12 cellular contexts compared by ENCODE assay signal in the genomic region with DNA sequence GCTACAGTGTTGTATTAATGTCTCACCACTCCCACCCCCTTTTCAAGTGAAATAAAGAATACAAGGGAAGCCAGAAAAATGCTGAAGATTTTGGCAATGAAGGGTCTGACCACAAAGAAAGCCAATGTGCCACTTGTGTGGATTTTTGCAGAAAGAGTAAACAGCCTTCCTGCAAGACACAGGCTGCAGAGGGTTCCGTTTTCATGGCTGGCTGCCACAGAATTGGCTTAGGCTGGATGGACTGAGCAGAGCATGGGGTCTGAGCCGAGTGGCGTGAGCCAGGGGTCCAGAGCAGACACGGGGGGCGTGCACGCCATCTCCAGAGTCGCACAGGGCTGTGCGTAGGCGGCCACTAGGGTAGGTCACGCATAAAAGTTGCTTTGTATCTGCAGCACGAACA.
A peak's percentile ranks its signal among the peaks of the same experiment; 100 is the strongest.
DNase-seq lines count a peak whose midpoint lies in the region; ATAC-seq, FAIRE-seq and TF ChIP-seq lines count a peak whose summit lies in the region.
"Had no signal": no experiment of that assay in that cellular context is flagged by ENCODE, and none has a peak within 500 bp of the region (broad histone marks: within the 10 kb centered on the region; RNA-seq: fewer than 3 reads in every experiment).

No MANE protein-coding gene starts in this region.

- no peak for ATAC-seq in heart right ventricle
- ATAC-seq in HG03196 (IDR thresholded peaks at IDR 0.05; ENCODE audit: unreplicated experiment): no peak

- no peaks in the 10 kb centered on the region for H3K27me3 Mint-ChIP-seq in chondrocyte (ENCODE audit: low read depth)

- no peak overlapping the region for H3K4me3 ChIP-seq in cardiac muscle cell
- H3K4me3 ChIP-seq in heart right ventricle: peak overlapping the region in 1 of 10 donors; percentile 14

- TF ChIP-seq CTCF in cardiac muscle cell (IDR thresholded peaks at IDR 0.05; ENCODE audit: low read depth, low read length) (no peak), heart right ventricle (IDR thresholded peaks at IDR 0.05) (no peak), chondrocyte (IDR thresholded peaks at IDR 0.05) (no peak)

- H3K27ac ChIP-seq in cardiac muscle cell (no peak overlapping the region), heart right ventricle (no peak overlapping the region)

- H3K4me1 Mint-ChIP-seq in chondrocyte (ENCODE audit: low read depth): peaks cover 21% of the 10 kb centered on the region

- WGBS in heart right ventricle, 2 donors: 42 to 54% methylated on average over 11 of the region's 11 CpGs

- intact Hi-C loops in heart right ventricle (cut with DNase I): loop anchor here in 1 of 10 donors (10.0 kb wide), 1 partner anchor 89 kb away; no protein-coding TSS in a partner anchor

- H3K9me3 Mint-ChIP-seq in chondrocyte (ENCODE audit: low read depth): peaks cover 14% of the 10 kb centered on the region

- H3K36me3 Mint-ChIP-seq in chondrocyte (ENCODE audit: low read depth): peaks cover 4% of the 10 kb centered on the region

- H3K4me1 ChIP-seq in cardiac muscle cell (ENCODE audit: low read depth) (no peaks in the 10 kb centered on the region), heart right ventricle (no peaks in the 10 kb centered on the region)

- H3K4me3 Mint-ChIP-seq in chondrocyte (ENCODE audit: unreplicated experiment): peak overlapping the region; percentile 72

- H3K36me3 ChIP-seq in cardiac muscle cell: no peaks in the 10 kb centered on the region
- no peaks in the 10 kb centered on the region for H3K36me3 ChIP-seq in heart right ventricle

- H3K27me3 ChIP-seq in cardiac muscle cell: peaks cover 3% of the 10 kb centered on the region
- peaks cover 0 to 35% (median 10%) of the 10 kb centered on the region in 7 donors for H3K27me3 ChIP-seq in heart right ventricle

- no peak for FAIRE-seq in urothelium cell line (lab: Jason Lieb, UNC)
- FAIRE-seq: A204.1 had no signal

- H3K9me3 ChIP-seq in cardiac muscle cell (ENCODE audit: low read depth) (no peaks in the 10 kb centered on the region), heart right ventricle (peaks cover 0 to 16% (median 0%) of the 10 kb centered on the region in 11 donors)

- DNase-seq in cardiac muscle cell (ENCODE audit: low read depth in 1 of 2, low spot score in 1 of 2) (peak; percentile 4 to 20), heart right ventricle (no peak), chondrocyte (ENCODE audit: low spot score) (no peak), myocyte (ENCODE audit: low read depth) (peak; percentile 38), urothelium cell line (ENCODE audit: low spot score) (peak; percentile 17), SW 1271 (lab: John Stamatoyannopoulos, UW) (no peak), MV-4-11 (lab: John Stamatoyannopoulos, UW) (no peak)
- DNase-seq: activated CD4-positive, alpha-beta T cell treated with anti-CD3 and anti-CD28 coated beads, Interleukin-2, amount 50 U/mL, for 1 hour; activated naive CD4-positive, alpha-beta T cell; NCI-H69 had no signal

- H3K27ac Mint-ChIP-seq in chondrocyte (ENCODE audit: unreplicated experiment): peak overlapping the region; percentile 63

Comparison
In these comparisons a context has a peak if more than half of its experiments do, and no peak if none do; other contexts are left out.
1. DNase-seq: peak in cardiac muscle cell (2 of 2), myocyte (single experiment) and urothelium cell line (single experiment); none in heart right ventricle (0 of 2), chondrocyte (single experiment), SW 1271 (0 of 2) and MV-4-11 (single experiment).